In genomic region chr13:91357613-91358383, GRCh38 we compare ENCODE assay signal across 1 cellular context.
A peak's percentile ranks its signal among the peaks of the same experiment; 100 is the strongest.
TF ChIP-seq lines count a peak whose summit lies in the region.

No MANE protein-coding gene starts in this region.

TF ChIP-seq in H1, 55 proteins besides CTCF, POLR2A, EP300 and RAD21:
- peak; percentile 67 for TF ChIP-seq POLR2AphosphoS5 (IDR thresholded peaks at IDR 0.05; ENCODE audit: low read depth, low read length)
- TF ChIP-seq MAX (IDR thresholded peaks at IDR 0.05): no peak
- TF ChIP-seq RBBP5 (IDR thresholded peaks at IDR 0.05; ENCODE audit: borderline replicate concordance, low read depth, low read length): no peak
